ENCODE assay signal across 10 cellular contexts in the genomic region with DNA sequence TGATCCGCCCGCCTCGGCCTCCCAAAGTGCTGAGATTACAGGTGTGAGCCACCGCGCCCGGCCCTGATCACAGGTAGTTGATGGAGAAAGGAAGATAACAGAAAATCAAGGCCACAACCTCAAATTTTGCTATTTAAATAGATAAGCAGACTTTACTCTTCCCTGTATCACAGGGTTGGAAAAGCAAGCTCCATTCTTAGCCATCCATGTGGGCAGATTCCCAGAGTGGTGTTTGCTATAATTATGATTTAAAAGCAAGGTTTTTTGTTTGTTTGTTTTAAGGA. TPM values are rescaled to one million over a fixed set of nuclear protein-coding genes. Genes with fewer than 3 reads are reported as not detected.
A peak's percentile ranks its signal among the peaks of the same experiment; 100 is the strongest.
DNase-seq lines count a peak whose midpoint lies in the region; ATAC-seq and TF ChIP-seq lines count a peak whose summit lies in the region.
"Had no signal": no experiment of that assay in that cellular context is flagged by ENCODE, and none has a peak within 500 bp of the region (broad histone marks: within the 10 kb centered on the region; RNA-seq: fewer than 3 reads in every experiment).

No MANE protein-coding gene starts in this region.

- H3K56ac ChIP-seq in IMR-90 (ENCODE audit: extremely low read depth, insufficient read depth, low read length) = no peak overlapping the region

- H3K9ac ChIP-seq in BLaER1 treated with 17β-estradiol and CSF1 and Interleukin-3, amounts not matched to agents 10 nM and 100 nM = peak overlapping the region in 9 of 11 experiments; percentile 32 to 71 (median 55); a peak in 14 of 22 replicates
- H3K9ac ChIP-seq in IMR-90 (ENCODE audit: low read depth, low read length) = no peak overlapping the region

- peak overlapping the region; percentile 25 for H4K91ac ChIP-seq in IMR-90 (ENCODE audit: insufficient read depth, low read depth, low read length)

- peaks cover 16% of the 10 kb centered on the region for H3K9me1 ChIP-seq in IMR-90 (ENCODE audit: insufficient read depth, low read length)

- no peaks in the 10 kb centered on the region for H3K27me3 ChIP-seq in BLaER1 treated with 17β-estradiol and CSF1 and Interleukin-3, amounts not matched to agents 10 nM and 100 nM
- H3K27me3 ChIP-seq in IMR-90 (ENCODE audit: control insufficient read depth, insufficient read depth, low read length) (no peaks in the 10 kb centered on the region), psoas muscle (ENCODE audit: insufficient read depth in 3 of 3, low read length in 2 of 3) (no peaks in the 10 kb centered on the region)
- H3K27me3 ChIP-seq: ovary had no signal

- no peaks in the 10 kb centered on the region for H3K36me3 Mint-ChIP-seq in chondrocyte (ENCODE audit: low read depth)

- H3K27ac ChIP-seq in BLaER1 treated with 17β-estradiol and CSF1 and Interleukin-3, amounts not matched to agents 10 nM and 100 nM = peak overlapping the region; percentile 67 to 100 (median 79)
- peak overlapping the region; percentile 78; the same call in 1 of the 2 replicates for H3K27ac ChIP-seq in IMR-90 (ENCODE audit: insufficient read depth, low read length)
- peak overlapping the region; percentile 17 for H3K27ac ChIP-seq in psoas muscle
- H3K27ac ChIP-seq: ovary had no signal

- POLR2A ChIA-PET in IMR-90 (lab: Charles Lee; ENCODE audit: unreplicated experiment) = interaction anchor here (0.6 to 2.4 kb wide), 2 partner anchors 11 to 12 kb away, joined by 8 to 13 read pairs; no protein-coding TSS in a partner anchor

- H4K20me1 ChIP-seq in BLaER1 treated with 17β-estradiol and CSF1 and Interleukin-3, amounts not matched to agents 10 nM and 100 nM = peaks cover 0 to 12% (median 0%) of the 10 kb centered on the region in 11 experiments; a peak in 3 of 22 replicates
- H4K20me1 ChIP-seq in IMR-90 (ENCODE audit: insufficient read depth, low read length) = peaks cover 22% of the 10 kb centered on the region; the same call in 1 of the 2 replicates

- BruUV-seq in IMR-90 (replicated peaks; lab: Mats Ljungman, UMichigan) = no TSS peak

- H3K79me1 ChIP-seq in IMR-90 (ENCODE audit: low read depth in 1 of 2, low read length in 2 of 2) = peaks cover 4 to 18% of the 10 kb centered on the region in 2 experiments; a peak in 2 of 4 replicates

- dilution Hi-C loops in IMR-90 (cut with HindIII; ENCODE audit: low sequenced_read_pairs, unreplicated experiment) = no loop called here

- H3K4ac ChIP-seq in IMR-90 (ENCODE audit: low read depth, low read length) = peak overlapping the region; percentile 51; the same call in 1 of the 2 replicates

- H3K4me3 Mint-ChIP-seq in chondrocyte (ENCODE audit: unreplicated experiment) = no peak overlapping the region

- H2BK5ac ChIP-seq in IMR-90 (ENCODE audit: low read depth, low read length, poor library complexity, severe bottlenecking) = peak overlapping the region; percentile 55

- no peaks in the 10 kb centered on the region for H3K36me3 ChIP-seq in BLaER1 treated with 17β-estradiol and CSF1 and Interleukin-3, amounts not matched to agents 10 nM and 100 nM
- H3K36me3 ChIP-seq in IMR-90 (ENCODE audit: control insufficient read depth, insufficient read depth, low read length) (no peaks in the 10 kb centered on the region), psoas muscle (ENCODE audit: insufficient read depth in 1 of 2, low read depth in 1 of 2) (no peaks in the 10 kb centered on the region)
- H3K36me3 ChIP-seq: ovary had no signal

- H2AK9ac ChIP-seq in IMR-90 (replicated peaks; ENCODE audit: low read depth, low read length, poor library complexity) = no peak overlapping the region

- H2BK20ac ChIP-seq in IMR-90 (ENCODE audit: low read depth, low read length) = no peak overlapping the region

- H3K14ac ChIP-seq in IMR-90 (replicated peaks; ENCODE audit: low read depth, low read length) = no peak overlapping the region

- H3K27ac Mint-ChIP-seq in chondrocyte (ENCODE audit: unreplicated experiment) = peak overlapping the region; percentile 86

- no peak for ATAC-seq in IMR-90 (ENCODE audit: low read depth)
- no peak for ATAC-seq in psoas muscle
- ATAC-seq in HG02885 (IDR thresholded peaks at IDR 0.05; ENCODE audit: poor library complexity, unreplicated experiment) = no peak

- no peak overlapping the region for H2AFZ ChIP-seq in IMR-90 (replicated peaks; ENCODE audit: low read length, poor library complexity)

- H2BK15ac ChIP-seq in IMR-90 (ENCODE audit: low read depth, low read length) = no peak overlapping the region; the same call in 2 of the 3 replicates

- no CpG with 5 or more reads among the region's 6 CpGs for WGBS in IMR-90 (ENCODE audit: extremely low coverage in 2 of 2, insufficient read length in 1 of 2), 2 experiments
- WGBS in psoas muscle, 3 donors = 89 to 95% (median 93%) methylated on average over 6 of the region's 6 CpGs

- H2AK5ac ChIP-seq in IMR-90 (ENCODE audit: low read depth, low read length) = peak overlapping the region; percentile 46; the same call in 1 of the 2 replicates

- no peak for TF ChIP-seq CTCF in IMR-90 (conservative IDR thresholded peaks at IDR 0.05; ENCODE audit: low read depth, low read length)
- no peak for TF ChIP-seq CTCF in chondrocyte (IDR thresholded peaks at IDR 0.05)
- TF ChIP-seq CTCF in psoas muscle (IDR thresholded peaks at IDR 0.05) = no peak

- peak overlapping the region; percentile 0 to 91 (median 71); a peak in 20 of 22 replicates for H3K4me2 ChIP-seq in BLaER1 treated with 17β-estradiol and CSF1 and Interleukin-3, amounts not matched to agents 10 nM and 100 nM
- H3K4me2 ChIP-seq in IMR-90 (ENCODE audit: low read depth, low read length) = no peak overlapping the region

- intact Hi-C loops in IMR-90 (cut with micrococcal nuclease) (no loop called here), psoas muscle (cut with DNase I) (loop anchor here in 1 of 2 donors (5.0 kb wide), 1 partner anchor 91 kb away; no protein-coding TSS in a partner anchor)

- no peaks in the 10 kb centered on the region for H3K27me3 Mint-ChIP-seq in chondrocyte (ENCODE audit: low read depth)

- peaks cover 80% of the 10 kb centered on the region for H3K4me1 Mint-ChIP-seq in chondrocyte (ENCODE audit: low read depth)

- H3K18ac ChIP-seq in IMR-90 (ENCODE audit: low read depth, low read length) = peak overlapping the region; percentile 56; the same call in 1 of the 2 replicates

- 0 out of 4 replicates have a peak overlapping the region, but pooled peaks of 1 of the 2 experiments have one; percentile 38 for H4K8ac ChIP-seq in IMR-90 (ENCODE audit: low read depth in 2 of 2, low read length in 2 of 2)

- CTCF ChIA-PET in IMR-90 (lab: Yijun Ruan, JAX) = no interaction called here

- no peaks in the 10 kb centered on the region for H3K9me3 ChIP-seq in BLaER1 treated with 17β-estradiol and CSF1 and Interleukin-3, amounts not matched to agents 10 nM and 100 nM (replicated peaks in 1 of 11)
- H3K9me3 ChIP-seq in IMR-90 (ENCODE audit: control insufficient read depth, insufficient read depth, low read length) = no peaks in the 10 kb centered on the region
- H3K9me3 ChIP-seq in psoas muscle = no peaks in the 10 kb centered on the region
- H3K9me3 ChIP-seq: ovary had no signal

- no peak overlapping the region; a peak in 1 of 20 replicates for H3K4me3 ChIP-seq in BLaER1 treated with 17β-estradiol and CSF1 and Interleukin-3, amounts not matched to agents 10 nM and 100 nM
- H3K4me3 ChIP-seq in IMR-90 (ENCODE audit: insufficient read depth, low read depth, low read length) (no peak overlapping the region), psoas muscle (no peak overlapping the region)
- H3K4me3 ChIP-seq: ovary had no signal

- TF ChIP-seq POLR2A in IMR-90 (IDR thresholded peaks at IDR 0.05; ENCODE audit: low read depth, low read length) = no peak

- no peak for DNase-seq in IMR-90
- no peak for DNase-seq in chondrocyte (ENCODE audit: low spot score)
- no peak for DNase-seq in psoas muscle
- no peak for DNase-seq in NCI-H187 (lab: John Stamatoyannopoulos, UW)
- DNase-seq in DMS53 treated with DMSO at 0.1 percent for 48 hours (lab: John Stamatoyannopoulos, UW; ENCODE audit: unreplicated experiment) = no peak
- DNase-seq in DMS 273 (lab: John Stamatoyannopoulos, UW; ENCODE audit: unreplicated experiment) = no peak
- DNase-seq: stimulated activated CD4-positive, alpha-beta T cell treated with anti-CD3 and anti-CD28 coated beads, Interleukin-4, amount 100 ng/mL, for 1 hour had no signal

- peaks cover 26 to 93% (median 67%) of the 10 kb centered on the region in 10 experiments for H3K4me1 ChIP-seq in BLaER1 treated with 17β-estradiol and CSF1 and Interleukin-3, amounts not matched to agents 10 nM and 100 nM
- H3K4me1 ChIP-seq in IMR-90 (ENCODE audit: control insufficient read depth, insufficient read depth, low read length) = peaks cover 24% of the 10 kb centered on the region
- H3K4me1 ChIP-seq in psoas muscle = peaks cover 51% of the 10 kb centered on the region

- in situ Hi-C loops in IMR-90 (cut with MboI; ENCODE audit: low sequenced_read_pairs) = no loop called here

- peak overlapping the region; percentile 65 for H2BK120ac ChIP-seq in IMR-90 (ENCODE audit: low read depth, low read length)

- H3K9me3 Mint-ChIP-seq in chondrocyte (ENCODE audit: low read depth) = peaks cover 3% of the 10 kb centered on the region

- no peak for TF ChIP-seq RAD21 in IMR-90 (IDR thresholded peaks at IDR 0.05; ENCODE audit: low read length)

- H4K5ac ChIP-seq in IMR-90 (ENCODE audit: low read depth, low read length) = peak overlapping the region; percentile 36; the same call in 1 of the 2 replicates

- no peak overlapping the region for H3K23ac ChIP-seq in IMR-90 (ENCODE audit: low read depth, low read length)

TF ChIP-seq in IMR-90, 13 proteins besides CTCF, POLR2A, EP300 and RAD21 (continues in another document):
- TF ChIP-seq RCOR1 (IDR thresholded peaks at IDR 0.05; ENCODE audit: insufficient replicate concordance, low read length) = no peak

RNA-seq across cellular contexts. Expression of a gene that starts 44.4 kb away (rescaled TPM):
- total RNA-seq in IMR-90 (2012; rRNA removed) (4.4 and 4.7 TPM in 2 replicates), chondrocyte (6.0 to 10.5 TPM (median 6.0 TPM) in 3 replicates), psoas muscle (1 to 10 TPM; 4.9 to 8.8 (median 6.9) TPM)
- polyA plus RNA-seq in IMR-90 (2012; rRNA removed) (2.2 TPM in 2 replicates), psoas muscle (1 to 10 TPM; 4.7 to 8.0 (median 5.1) TPM)
- polyA plus RNA-seq in IMR-90 (2012; cell fraction: cytosol; rRNA removed) = 0.58 and 1.1 TPM in 2 replicates
- 0.90 and 3.7 TPM in 2 replicates for polyA plus RNA-seq in IMR-90 (2012; cell fraction: nucleus; rRNA removed; ENCODE audit: low replicate concordance)

RNA-seq across cellular contexts. Expression of a gene that starts 44.6 kb away (rescaled TPM):
- 18.9 and 20.3 TPM in 2 replicates for total RNA-seq in IMR-90 (2012; rRNA removed)
- 9.7 and 11.7 TPM in 2 replicates for polyA plus RNA-seq in IMR-90 (2012; rRNA removed)
- polyA plus RNA-seq in IMR-90 (2012; cell fraction: cytosol; rRNA removed) = 1.5 and 1.8 TPM in 2 replicates
- polyA plus RNA-seq in IMR-90 (2012; cell fraction: nucleus; rRNA removed; ENCODE audit: low replicate concordance) = 1.9 and 12.3 TPM in 2 replicates
- 29.0 to 36.9 TPM (median 29.6 TPM) in 3 replicates for total RNA-seq in chondrocyte
- 10 to 100 TPM; 26.6 to 56.0 (median 45.2) TPM for total RNA-seq in psoas muscle
- polyA plus RNA-seq in psoas muscle = 10 to 100 TPM; 10.6 to 35.8 (median 12.0) TPM

Comparison
In these comparisons a context has a peak if more than half of its experiments do, and no peak if none do; other contexts are left out.
1. H3K27ac ChIP-seq: peak in every context shown above with its lines; median percentile 79 in BLaER1 treated with 17β-estradiol and CSF1 and Interleukin-3, amounts not matched to agents 10 nM and 100 nM; 78 in IMR-90; 17 in psoas muscle.